In genomic region chr3:156638271-156638670, GRCh38 we compare ENCODE assay signal across 22 cellular contexts.
"Had no signal": no experiment of that assay in that cellular context is flagged by ENCODE, and none has a peak within 500 bp of the region (broad histone marks: within the 10 kb centered on the region; RNA-seq: fewer than 3 reads in every experiment).

No MANE protein-coding gene starts in this region.

- ATAC-seq: gastroesophageal sphincter; heart left ventricle; left ventricle myocardium superior; naive thymus-derived CD8-positive, alpha-beta T cell had no signal

- DNase-seq: dermis blood vessel endothelial cell; dorsolateral prefrontal cortex; effector CD4-positive, alpha-beta T cell; effector memory CD4-positive, alpha-beta T cell; heart left ventricle; hypothalamus; immature natural killer cell; islet precursor cell; kidney; kidney glomerular epithelial cell; left lung; left ventricle myocardium superior; lower lobe of right lung; mesendoderm; midbrain; naive B cell; naive thymus-derived CD8-positive, alpha-beta T cell had no signal

- H3K79me2 ChIP-seq: hepatocyte had no signal

- H3K27me3 ChIP-seq: dorsolateral prefrontal cortex, esophagus muscularis mucosa, foreskin keratinocyte, gastroesophageal sphincter, heart left ventricle, hepatocyte, left lung had no signal

- H3K4me1 ChIP-seq: foreskin keratinocyte had no signal

- H3K36me3 ChIP-seq: esophagus muscularis mucosa, gastroesophageal sphincter, heart left ventricle, left lung, lower lobe of right lung had no signal

- H3K27ac ChIP-seq: coronary artery, dorsolateral prefrontal cortex, esophagus muscularis mucosa, foreskin keratinocyte, gastroesophageal sphincter, heart left ventricle, hepatocyte, left lung, lower lobe of right lung had no signal

- H2AFZ ChIP-seq: hepatocyte had no signal

- H3K9me3 ChIP-seq: esophagus muscularis mucosa, gastroesophageal sphincter, heart left ventricle, left lung, lower lobe of right lung had no signal

- H3K4me3 ChIP-seq: coronary artery, dorsolateral prefrontal cortex, esophagus muscularis mucosa, gastroesophageal sphincter, heart left ventricle, hepatocyte, left lung, lower lobe of right lung had no signal

- H3K4me2 ChIP-seq: hepatocyte had no signal
